1 cellular context compared by ENCODE assay signal in the genomic region with DNA sequence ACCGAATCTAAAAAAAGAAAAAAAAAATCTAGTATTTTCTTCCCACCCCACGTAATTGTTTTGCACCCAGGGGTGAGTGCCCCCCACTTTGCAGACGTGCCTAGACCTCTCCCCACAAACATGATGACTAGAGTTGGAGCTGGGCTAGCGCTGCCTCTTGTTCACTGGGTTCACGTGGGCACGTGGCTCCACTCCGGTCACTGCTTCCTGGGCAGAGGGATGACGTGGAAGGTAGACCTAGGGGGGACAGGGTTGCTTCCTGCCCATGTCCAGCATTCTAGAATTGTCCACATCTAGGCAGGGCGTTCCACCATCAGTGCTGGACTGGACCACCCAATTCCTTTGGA.
TF ChIP-seq lines count a peak whose summit lies in the region.

No MANE protein-coding gene starts in this region.

TF ChIP-seq in HCT116, 20 proteins besides CTCF, POLR2A, EP300 and RAD21 (continued from another document):
- TF ChIP-seq EZH2phosphoT487 (IDR thresholded peaks at IDR 0.05; ENCODE audit: borderline replicate concordance): no peak
- TF ChIP-seq SRF (IDR thresholded peaks at IDR 0.05; ENCODE audit: low read depth): no peak
- TF ChIP-seq, protein P1, sequence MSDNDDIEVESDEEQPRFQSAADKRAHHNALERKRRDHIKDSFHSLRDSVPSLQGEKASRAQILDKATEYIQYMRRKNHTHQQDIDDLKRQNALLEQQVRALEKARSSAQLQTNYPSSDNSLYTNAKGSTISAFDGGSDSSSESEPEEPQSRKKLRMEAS (IDR thresholded peaks at IDR 0.05): no peak
